Comparison of ENCODE assay signal across 22 cellular contexts in genomic region chr10:43906470-43906869, GRCh38.
DNase-seq lines count a peak whose midpoint lies in the region; ATAC-seq and TF ChIP-seq lines count a peak whose summit lies in the region.
"Had no signal": no experiment of that assay in that cellular context is flagged by ENCODE, and none has a peak within 500 bp of the region (broad histone marks: within the 10 kb centered on the region; RNA-seq: fewer than 3 reads in every experiment).

No MANE protein-coding gene starts in this region.

- H3K9ac ChIP-seq in IMR-90 (ENCODE audit: low read depth, low read length) = no peak overlapping the region
- no peak overlapping the region for H3K9ac ChIP-seq in smooth muscle cell (ENCODE audit: low read depth)
- H3K9ac ChIP-seq: KMS-11 had no signal

- H3K56ac ChIP-seq in IMR-90 (ENCODE audit: extremely low read depth, insufficient read depth, low read length) = no peak overlapping the region

- in situ Hi-C loops in IMR-90 (cut with MboI; ENCODE audit: low sequenced_read_pairs) = no loop called here

- no peak overlapping the region for H3K4me2 ChIP-seq in IMR-90 (ENCODE audit: low read depth, low read length)
- H3K4me2 ChIP-seq in smooth muscle cell = no peak overlapping the region
- H3K4me2 ChIP-seq: KMS-11 had no signal

- peaks cover 6% of the 10 kb centered on the region; the same call in 1 of the 2 replicates for H3K9me1 ChIP-seq in IMR-90 (ENCODE audit: insufficient read depth, low read length)

- TF ChIP-seq CTCF in IMR-90 (conservative IDR thresholded peaks at IDR 0.05; ENCODE audit: low read depth, low read length) = no peak
- no peak for TF ChIP-seq CTCF in nephron (IDR thresholded peaks at IDR 0.05; ENCODE audit: unreplicated experiment in 3 of 3)
- no peak for TF ChIP-seq CTCF in stomach (IDR thresholded peaks at IDR 0.05)
- TF ChIP-seq CTCF in smooth muscle cell (IDR thresholded peaks at IDR 0.05; ENCODE audit: borderline replicate concordance, insufficient read depth, poor library complexity, severe bottlenecking) = no peak

- H3K27me3 Mint-ChIP-seq in nephron (ENCODE audit: low read depth) = peaks cover 8% of the 10 kb centered on the region

- TF ChIP-seq RAD21 in IMR-90 (IDR thresholded peaks at IDR 0.05; ENCODE audit: low read length) = no peak

- 0 out of 2 replicates have a peak overlapping the region, but pooled peaks have one; percentile 31 for H3K4ac ChIP-seq in IMR-90 (ENCODE audit: low read depth, low read length)

- H3K9me3 Mint-ChIP-seq in nephron = no peaks in the 10 kb centered on the region
- H3K9me3 Mint-ChIP-seq: activated naive CD8-positive, alpha-beta T cell treated with anti-CD3 and anti-CD28 coated beads, Interleukin-2, amount 10 ng/mL, durations not matched to agents 7 days and 5 days; activated T-helper 1 cell treated with anti-CD3 and anti-CD28 coated beads, Interleukin-12 subunit alpha, Interleukin-12 subunit beta, Interleukin-2, Interleukin-4 antibody, amounts not matched to agents 30 ng/mL and 10 ng/mL and 1 ng/mL, durations not matched to agents 14 hours and 24 hours and 36 hours; natural killer cell treated with Interleukin-12 subunit alpha and Interleukin-12 subunit beta and Interleukin-15 and Interleukin-18, amount 100 ng/mL, for 72 hours had no signal

- H3K4me1 ChIP-seq in IMR-90 (ENCODE audit: control insufficient read depth, insufficient read depth, low read length) = peaks cover 24% of the 10 kb centered on the region
- peaks cover 0 to 28% (median 11%) of the 10 kb centered on the region in 4 donors for H3K4me1 ChIP-seq in stomach
- no peaks in the 10 kb centered on the region for H3K4me1 ChIP-seq in smooth muscle cell (ENCODE audit: low read depth)

- BruUV-seq in IMR-90 (replicated peaks; lab: Mats Ljungman, UMichigan) = no TSS peak

- H2AFZ ChIP-seq in IMR-90 (replicated peaks; ENCODE audit: low read length, poor library complexity) = peak overlapping the region; percentile 66
- no peak overlapping the region for H2AFZ ChIP-seq in smooth muscle cell (ENCODE audit: low read depth)

- CTCF ChIA-PET in IMR-90 (lab: Yijun Ruan, JAX) = no interaction called here

- TF ChIP-seq POLR2A in IMR-90 (IDR thresholded peaks at IDR 0.05; ENCODE audit: low read depth, low read length) (no peak), stomach (IDR thresholded peaks at IDR 0.05) (no peak)

- H4K5ac ChIP-seq in IMR-90 (ENCODE audit: low read depth, low read length) = peak overlapping the region; percentile 74; the same call in 1 of the 2 replicates

- H3F3A ChIP-seq in smooth muscle cell (ENCODE audit: low read depth) = no peaks in the 10 kb centered on the region

- H2BK20ac ChIP-seq in IMR-90 (ENCODE audit: low read depth, low read length) = 0 out of 2 replicates have a peak overlapping the region, but pooled peaks have one; percentile 31

- H3K36me3 ChIP-seq in IMR-90 (ENCODE audit: control insufficient read depth, insufficient read depth, low read length) = no peaks in the 10 kb centered on the region
- H3K36me3 ChIP-seq in stomach = no peaks in the 10 kb centered on the region
- H3K36me3 ChIP-seq in smooth muscle cell (ENCODE audit: low read depth) = no peaks in the 10 kb centered on the region

- no peak overlapping the region for H2BK5ac ChIP-seq in IMR-90 (ENCODE audit: low read depth, low read length, poor library complexity, severe bottlenecking)

- H4K20me1 ChIP-seq in IMR-90 (ENCODE audit: insufficient read depth, low read length) (no peaks in the 10 kb centered on the region), smooth muscle cell (ENCODE audit: low read depth) (no peaks in the 10 kb centered on the region)

- WGBS in IMR-90 (ENCODE audit: extremely low coverage in 2 of 2, insufficient read length in 1 of 2), 2 experiments = 60% methylated on average over 1 of the region's 8 CpGs; no CpG with 5 or more reads in 1 of the 2 experiments
- 63 to 75% (median 68%) methylated on average over 8 of the region's 8 CpGs for WGBS in stomach, 5 donors
- WGBS in smooth muscle cell (ENCODE audit: low lambda C conversion rate) = 70% methylated on average over 8 of the region's 8 CpGs

- no peak for TF ChIP-seq EP300 in stomach (IDR thresholded peaks at IDR 0.05)

- H3K79me1 ChIP-seq in IMR-90 (ENCODE audit: low read depth in 1 of 2, low read length in 2 of 2) = no peaks in the 10 kb centered on the region

- peak overlapping the region; percentile 28; the same call in 1 of the 2 replicates for H4K91ac ChIP-seq in IMR-90 (ENCODE audit: insufficient read depth, low read depth, low read length)

- DNase-seq in IMR-90 = no peak
- DNase-seq in Right ventricle myocardium inferior (ENCODE audit: missing footprints) = no peak
- DNase-seq in stomach = no peak
- DNase-seq in smooth muscle cell (lab: John Stamatoyannopoulos, UW; ENCODE audit: unreplicated experiment) = no peak
- DNase-seq in NCI-H345 (lab: John Stamatoyannopoulos, UW) = no peak
- DNase-seq in anterior cingulate cortex (lab: John Stamatoyannopoulos, UW) = no peak
- DNase-seq: activated CD8-positive, alpha-beta memory T cell treated with anti-CD3 and anti-CD28 coated beads for 24 hours; activated naive CD8-positive, alpha-beta T cell treated with anti-CD3 and anti-CD28 coated beads, Interleukin-2, amount 10 ng/mL, durations not matched to agents 7 days and 5 days; DMS 273 treated with DMSO at 0.1 percent for 48 hours; GF-D8; NCI-H1048; NCI-H2081 treated with DMSO at 0.1 percent for 48 hours; NCI-H748 treated with DMSO at 0.1 percent for 48 hours; T-helper 17 cell had no signal

- no peaks in the 10 kb centered on the region for H3K27me3 ChIP-seq in IMR-90 (ENCODE audit: control insufficient read depth, insufficient read depth, low read length)
- H3K27me3 ChIP-seq in stomach = no peaks in the 10 kb centered on the region
- peaks cover 9% of the 10 kb centered on the region for H3K27me3 ChIP-seq in smooth muscle cell (ENCODE audit: low read depth)

- 0 out of 2 replicates have a peak overlapping the region, but pooled peaks have one; percentile 52 for H3K14ac ChIP-seq in IMR-90 (replicated peaks; ENCODE audit: low read depth, low read length)

- peaks cover 62% of the 10 kb centered on the region for H3K4me1 Mint-ChIP-seq in nephron
- H3K4me1 Mint-ChIP-seq: activated naive CD8-positive, alpha-beta T cell treated with anti-CD3 and anti-CD28 coated beads, Interleukin-2, amount 10 ng/mL, durations not matched to agents 7 days and 5 days; T-helper 17 cell had no signal

- H2AK9ac ChIP-seq in IMR-90 (replicated peaks; ENCODE audit: low read depth, low read length, poor library complexity) = no peak overlapping the region

- intact Hi-C loops in IMR-90 (cut with micrococcal nuclease) (loop anchor here (10.0 kb wide), 1 partner anchor 212 kb away; no protein-coding TSS in a partner anchor), Right ventricle myocardium inferior (cut with DNase I) (loop anchor here (5.0 kb wide), 1 partner anchor 44 kb away; no protein-coding TSS in a partner anchor), stomach (cut with DNase I; ENCODE audit: low total_unique reads) (no loop called here)

- H2AK5ac ChIP-seq in IMR-90 (ENCODE audit: low read depth, low read length) = peak overlapping the region; percentile 46; the same call in 1 of the 2 replicates

- no peaks in the 10 kb centered on the region for H3K36me3 Mint-ChIP-seq in nephron (ENCODE audit: low read depth)
- H3K36me3 Mint-ChIP-seq: activated naive CD8-positive, alpha-beta T cell treated with anti-CD3 and anti-CD28 coated beads, Interleukin-2, amount 10 ng/mL, durations not matched to agents 7 days and 5 days; natural killer cell treated with Interleukin-12 subunit alpha and Interleukin-12 subunit beta and Interleukin-15 and Interleukin-18, amount 100 ng/mL, for 72 hours had no signal

- peak overlapping the region; percentile 12; the same call in 1 of the 2 replicates for H3K23ac ChIP-seq in IMR-90 (ENCODE audit: low read depth, low read length)

- POLR2A ChIA-PET in IMR-90 (lab: Charles Lee; ENCODE audit: unreplicated experiment) = no interaction called here

- no peaks in the 10 kb centered on the region for H3K79me2 ChIP-seq in smooth muscle cell (ENCODE audit: low read depth)

- dilution Hi-C loops in IMR-90 (cut with HindIII; ENCODE audit: low sequenced_read_pairs, unreplicated experiment) = no loop called here

- H2BK120ac ChIP-seq in IMR-90 (ENCODE audit: low read depth, low read length) = 0 out of 2 replicates have a peak overlapping the region, but pooled peaks have one; percentile 57

- H3K18ac ChIP-seq in IMR-90 (ENCODE audit: low read depth, low read length) = peak overlapping the region; percentile 73

- H3K27ac ChIP-seq in IMR-90 (ENCODE audit: insufficient read depth, low read length) (no peak overlapping the region), stomach (peak overlapping the region in 4 of 5 donors; percentile 21 to 62 (median 44)), smooth muscle cell (ENCODE audit: low read depth) (no peak overlapping the region)
- H3K27ac ChIP-seq: C4-2B, KMS-11 had no signal

- peak overlapping the region; percentile 25; the same call in 2 of the 3 replicates for H2BK15ac ChIP-seq in IMR-90 (ENCODE audit: low read depth, low read length)

- ATAC-seq in IMR-90 (ENCODE audit: low read depth) (no peak), Right ventricle myocardium inferior (peak; percentile 42), GM21576 (IDR thresholded peaks at IDR 0.05; ENCODE audit: unreplicated experiment) (no peak)
- ATAC-seq: GM12878; HCT116; natural killer cell treated with Interleukin-12 subunit alpha and Interleukin-12 subunit beta and Interleukin-15 and Interleukin-18, amount 100 ng/mL, for 72 hours; T-helper 17 cell had no signal

- H4K8ac ChIP-seq in IMR-90 (ENCODE audit: low read depth in 2 of 2, low read length in 2 of 2) = peak overlapping the region in 1 of 2 experiments; percentile 22; a peak in 1 of 4 replicates

- H3K4me3 Mint-ChIP-seq in nephron = no peak overlapping the region
- H3K4me3 Mint-ChIP-seq: activated naive CD8-positive, alpha-beta T cell treated with anti-CD3 and anti-CD28 coated beads, Interleukin-2, amount 10 ng/mL, durations not matched to agents 7 days and 5 days; activated T-helper 1 cell treated with anti-CD3 and anti-CD28 coated beads, Interleukin-12 subunit alpha, Interleukin-12 subunit beta, Interleukin-2, Interleukin-4 antibody, amounts not matched to agents 30 ng/mL and 10 ng/mL and 1 ng/mL, durations not matched to agents 14 hours and 24 hours and 36 hours; natural killer cell treated with Interleukin-12 subunit alpha and Interleukin-12 subunit beta and Interleukin-15 and Interleukin-18, amount 100 ng/mL, for 72 hours; T-helper 17 cell had no signal

- H3K9me3 ChIP-seq in IMR-90 (ENCODE audit: control insufficient read depth, insufficient read depth, low read length) (no peaks in the 10 kb centered on the region), stomach (no peaks in the 10 kb centered on the region), smooth muscle cell (replicated peaks; ENCODE audit: low read depth) (no peaks in the 10 kb centered on the region)

- H3K27ac Mint-ChIP-seq in nephron = peak overlapping the region; percentile 76 to 97 (median 79)
- H3K27ac Mint-ChIP-seq: activated naive CD8-positive, alpha-beta T cell treated with anti-CD3 and anti-CD28 coated beads, Interleukin-2, amount 10 ng/mL, durations not matched to agents 7 days and 5 days; activated T-helper 1 cell treated with anti-CD3 and anti-CD28 coated beads, Interleukin-12 subunit alpha, Interleukin-12 subunit beta, Interleukin-2, Interleukin-4 antibody, amounts not matched to agents 30 ng/mL and 10 ng/mL and 1 ng/mL, durations not matched to agents 14 hours and 24 hours and 36 hours; natural killer cell treated with Interleukin-12 subunit alpha and Interleukin-12 subunit beta and Interleukin-15 and Interleukin-18, amount 100 ng/mL, for 72 hours; T-helper 17 cell had no signal

- H3K4me3 ChIP-seq in IMR-90 (ENCODE audit: insufficient read depth, low read depth, low read length) (no peak overlapping the region), stomach (no peak overlapping the region), smooth muscle cell (no peak overlapping the region)
- H3K4me3 ChIP-seq: GM12878 had no signal

Comparison
In these comparisons a context has a peak if more than half of its experiments do, and no peak if none do; other contexts are left out.
1. H3K27ac ChIP-seq: peak in stomach (4 of 5); none in IMR-90 (single experiment) and smooth muscle cell (single experiment).